ENCODE assay signal across 34 cellular contexts in the genomic region with DNA sequence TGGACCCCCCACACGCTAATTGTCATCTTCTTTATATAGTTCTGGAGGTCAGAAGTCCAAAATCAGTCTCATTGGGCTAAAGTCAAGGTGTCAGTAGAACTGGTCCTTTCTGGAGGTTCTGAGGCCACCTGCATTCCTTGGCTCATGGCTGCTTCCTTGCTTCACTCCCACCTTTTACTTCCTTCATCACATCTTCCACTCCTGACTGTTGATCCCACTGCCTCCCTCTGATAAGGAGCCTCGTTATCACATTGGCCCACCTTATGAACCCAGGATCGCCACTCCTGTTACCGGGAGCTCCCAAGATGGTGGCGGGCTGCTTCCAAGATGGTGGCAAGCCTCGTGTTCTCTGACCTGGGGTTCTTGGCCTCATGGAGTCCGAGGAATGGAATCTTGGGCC.
"Had no signal": no experiment of that assay in that cellular context is flagged by ENCODE, and none has a peak within 500 bp of the region (broad histone marks: within the 10 kb centered on the region; RNA-seq: fewer than 3 reads in every experiment).

No MANE protein-coding gene starts in this region.

- H3K4me3 Mint-ChIP-seq: activated CD4-positive, alpha-beta memory T cell treated with anti-CD3 and anti-CD28 coated beads, Interleukin-2, amount 10 ng/mL, durations not matched to agents 7 days and 5 days; activated CD4-positive, alpha-beta T cell treated with anti-CD3 and anti-CD28 coated beads for 36 hours; activated CD4-positive, alpha-beta T cell treated with anti-CD3 and anti-CD28 coated beads, Interleukin-2, amount 10 ng/mL, durations not matched to agents 7 days and 5 days; activated CD8-positive, alpha-beta T cell treated with anti-CD3 and anti-CD28 coated beads, Interleukin-2, amount 10 ng/mL, durations not matched to agents 7 days and 5 days; activated naive CD4-positive, alpha-beta T cell treated with anti-CD3 and anti-CD28 coated beads, Interleukin-2, amount 10 ng/mL, durations not matched to agents 7 days and 5 days; activated naive CD4-positive, alpha-beta T cell treated with anti-CD3 and anti-CD28 coated beads, Interleukin-2, amount 50 U/mL, for 24 hours; activated naive CD8-positive, alpha-beta T cell; activated naive CD8-positive, alpha-beta T cell treated with anti-CD3 and anti-CD28 coated beads, Interleukin-2, amount 10 ng/mL, durations not matched to agents 7 days and 5 days; activated naive CD8-positive, alpha-beta T cell treated with anti-CD3 and anti-CD28 coated beads, Interleukin-2, amount 50 U/mL, for 24 hours; activated T-cell treated with anti-CD3 and anti-CD28 coated beads, Interleukin-2, amount 50 U/mL, for 24 hours; brain; central memory CD8-positive, alpha-beta T cell; T-helper 1 cell treated with Interleukin-12 subunit alpha and Interleukin-12 subunit beta and Interleukin-4 antibody, amounts not matched to agents 30 μg/mL and 1 μg/mL, for 36 hours; T-helper 2 cell treated with Interferon-gamma antibody and Interleukin-4, amounts not matched to agents 5 μg/mL and 100 μg/mL, for 36 hours; WTC11 had no signal

- H3K27me3 Mint-ChIP-seq: activated CD4-positive, alpha-beta T cell treated with anti-CD3 and anti-CD28 coated beads for 36 hours had no signal

- H3K4me1 Mint-ChIP-seq: activated CD4-positive, alpha-beta memory T cell treated with anti-CD3 and anti-CD28 coated beads, Interleukin-2, amount 10 ng/mL, durations not matched to agents 7 days and 5 days; activated CD4-positive, alpha-beta T cell treated with anti-CD3 and anti-CD28 coated beads for 36 hours; activated CD4-positive, alpha-beta T cell treated with anti-CD3 and anti-CD28 coated beads, Interleukin-2, amount 10 ng/mL, durations not matched to agents 7 days and 5 days; activated naive CD4-positive, alpha-beta T cell treated with anti-CD3 and anti-CD28 coated beads, Interleukin-2, amount 10 ng/mL, durations not matched to agents 7 days and 5 days; activated naive CD4-positive, alpha-beta T cell treated with anti-CD3 and anti-CD28 coated beads, Interleukin-2, amount 50 U/mL, for 24 hours; activated naive CD8-positive, alpha-beta T cell treated with anti-CD3 and anti-CD28 coated beads, Interleukin-2, amount 10 ng/mL, durations not matched to agents 7 days and 5 days; activated naive CD8-positive, alpha-beta T cell treated with anti-CD3 and anti-CD28 coated beads, Interleukin-2, amount 50 U/mL, for 24 hours; brain; central memory CD8-positive, alpha-beta T cell; WTC11 had no signal

- H3K9me3 Mint-ChIP-seq: activated CD4-positive, alpha-beta memory T cell treated with anti-CD3 and anti-CD28 coated beads, Interleukin-2, amount 10 ng/mL, durations not matched to agents 7 days and 5 days; activated CD4-positive, alpha-beta T cell treated with anti-CD3 and anti-CD28 coated beads, Interleukin-2, amount 10 ng/mL, durations not matched to agents 7 days and 5 days; activated naive CD4-positive, alpha-beta T cell treated with anti-CD3 and anti-CD28 coated beads, Interleukin-2, amount 10 ng/mL, durations not matched to agents 7 days and 5 days; activated naive CD4-positive, alpha-beta T cell treated with anti-CD3 and anti-CD28 coated beads, Interleukin-2, amount 50 U/mL, for 24 hours; activated naive CD8-positive, alpha-beta T cell treated with anti-CD3 and anti-CD28 coated beads, Interleukin-2, amount 10 ng/mL, durations not matched to agents 7 days and 5 days; activated naive CD8-positive, alpha-beta T cell treated with anti-CD3 and anti-CD28 coated beads, Interleukin-2, amount 50 U/mL, for 24 hours; activated T-cell treated with anti-CD3 and anti-CD28 coated beads, Interleukin-2, amount 50 U/mL, for 24 hours; activated T-helper 2 cell treated with anti-CD3 and anti-CD28 coated beads, Interferon-gamma antibody, Interleukin-2, Interleukin-4, amounts not matched to agents 10 μg/mL and 5 μg/mL and 100 μg/mL, durations not matched to agents 14 hours and 24 hours and 36 hours; central memory CD8-positive, alpha-beta T cell; T-helper 1 cell treated with Interleukin-12 subunit alpha and Interleukin-12 subunit beta and Interleukin-4 antibody, amounts not matched to agents 30 μg/mL and 1 μg/mL, for 36 hours; T-helper 2 cell treated with Interferon-gamma antibody and Interleukin-4, amounts not matched to agents 5 μg/mL and 100 μg/mL, for 36 hours had no signal

- DNase-seq: activated CD4-positive, alpha-beta memory T cell treated with anti-CD3 and anti-CD28 coated beads, Interleukin-2, amount 10 ng/mL, durations not matched to agents 7 days and 5 days; activated CD4-positive, alpha-beta T cell treated with anti-CD3 and anti-CD28 coated beads for 1 hour; activated CD4-positive, alpha-beta T cell treated with anti-CD3 and anti-CD28 coated beads for 36 hours; activated CD4-positive, alpha-beta T cell treated with anti-CD3 and anti-CD28 coated beads for 48 hours; activated CD4-positive, alpha-beta T cell treated with anti-CD3 and anti-CD28 coated beads, Interleukin-2, amount 10 ng/mL, durations not matched to agents 7 days and 5 days; activated CD4-positive, alpha-beta T cell treated with anti-CD3 and anti-CD28 coated beads, Interleukin-2, amount 50 U/mL, for 48 hours; activated CD4-positive, CD25-positive, alpha-beta regulatory T cell; activated CD8-positive, alpha-beta memory T cell treated with anti-CD3 and anti-CD28 coated beads, Interleukin-2, amount 50 U/mL, for 48 hours; activated CD8-positive, alpha-beta T cell treated with anti-CD3 and anti-CD28 coated beads, Interleukin-2, amount 10 ng/mL, durations not matched to agents 7 days and 5 days; activated effector memory CD4-positive, alpha-beta T cell treated with Interleukin-2 at 50 U/mL for 16 hours; activated gamma-delta T cell; activated naive CD4-positive, alpha-beta T cell treated with anti-CD3 and anti-CD28 coated beads, Interleukin-2, amount 10 ng/mL, durations not matched to agents 7 days and 5 days; activated naive CD4-positive, alpha-beta T cell treated with Interleukin-2 at 50 U/mL for 16 hours; activated naive CD8-positive, alpha-beta T cell treated with anti-CD3 and anti-CD28 coated beads, Interleukin-2, amount 10 ng/mL, durations not matched to agents 7 days and 5 days; activated naive CD8-positive, alpha-beta T cell treated with anti-CD3 and anti-CD28 coated beads, Interleukin-2, amount 50 U/mL, for 24 hours; activated T-cell treated with anti-CD3 and anti-CD28 coated beads, Interleukin-2, amount 50 U/mL, for 24 hours; activated T-cell treated with anti-CD3 and anti-CD28 coated beads, Interleukin-2, amount 50 U/mL, for 48 hours; amygdala; anterior cingulate cortex; caudate nucleus; cerebellar nuclear complex; T-helper 1 cell; T-helper 2 cell; T-helper 9 cell; WERI-Rb-1 had no signal

- ATAC-seq: activated CD4-positive, alpha-beta T cell treated with anti-CD3 and anti-CD28 coated beads for 36 hours; activated CD4-positive, CD25-positive, alpha-beta regulatory T cell treated with anti-CD3 and anti-CD28 coated beads, Interleukin-2, amount 50 U/mL, for 24 hours; activated CD8-positive, alpha-beta T cell treated with anti-CD3 and anti-CD28 coated beads, Interleukin-2, amount 10 ng/mL, durations not matched to agents 7 days and 5 days; activated naive CD8-positive, alpha-beta T cell treated with anti-CD3 and anti-CD28 coated beads, Interleukin-2, amount 50 U/mL, for 24 hours; WTC11 had no signal

- H3K27ac Mint-ChIP-seq: activated CD4-positive, alpha-beta memory T cell treated with anti-CD3 and anti-CD28 coated beads, Interleukin-2, amount 10 ng/mL, durations not matched to agents 7 days and 5 days; activated CD4-positive, alpha-beta T cell treated with anti-CD3 and anti-CD28 coated beads for 36 hours; activated CD4-positive, alpha-beta T cell treated with anti-CD3 and anti-CD28 coated beads, Interleukin-2, amount 10 ng/mL, durations not matched to agents 7 days and 5 days; activated CD8-positive, alpha-beta T cell treated with anti-CD3 and anti-CD28 coated beads, Interleukin-2, amount 10 ng/mL, durations not matched to agents 7 days and 5 days; activated naive CD4-positive, alpha-beta T cell treated with anti-CD3 and anti-CD28 coated beads, Interleukin-2, amount 10 ng/mL, durations not matched to agents 7 days and 5 days; activated naive CD4-positive, alpha-beta T cell treated with anti-CD3 and anti-CD28 coated beads, Interleukin-2, amount 50 U/mL, for 24 hours; activated naive CD8-positive, alpha-beta T cell; activated naive CD8-positive, alpha-beta T cell treated with anti-CD3 and anti-CD28 coated beads, Interleukin-2, amount 10 ng/mL, durations not matched to agents 7 days and 5 days; activated naive CD8-positive, alpha-beta T cell treated with anti-CD3 and anti-CD28 coated beads, Interleukin-2, amount 50 U/mL, for 24 hours; activated T-cell treated with anti-CD3 and anti-CD28 coated beads, Interleukin-2, amount 50 U/mL, for 24 hours; activated T-helper 2 cell treated with anti-CD3 and anti-CD28 coated beads, Interferon-gamma antibody, Interleukin-2, Interleukin-4, amounts not matched to agents 10 μg/mL and 5 μg/mL and 100 μg/mL, durations not matched to agents 14 hours and 24 hours and 36 hours; brain; T-helper 1 cell treated with Interleukin-12 subunit alpha and Interleukin-12 subunit beta and Interleukin-4 antibody, amounts not matched to agents 30 μg/mL and 1 μg/mL, for 36 hours; T-helper 2 cell treated with Interferon-gamma antibody and Interleukin-4, amounts not matched to agents 5 μg/mL and 100 μg/mL, for 36 hours; WTC11 had no signal

- H3K36me3 Mint-ChIP-seq: activated naive CD4-positive, alpha-beta T cell treated with anti-CD3 and anti-CD28 coated beads, Interleukin-2, amount 10 ng/mL, durations not matched to agents 7 days and 5 days; activated naive CD4-positive, alpha-beta T cell treated with anti-CD3 and anti-CD28 coated beads, Interleukin-2, amount 50 U/mL, for 24 hours; activated naive CD8-positive, alpha-beta T cell; activated naive CD8-positive, alpha-beta T cell treated with anti-CD3 and anti-CD28 coated beads, Interleukin-2, amount 10 ng/mL, durations not matched to agents 7 days and 5 days; brain; WTC11 had no signal
